In the genomic region with DNA sequence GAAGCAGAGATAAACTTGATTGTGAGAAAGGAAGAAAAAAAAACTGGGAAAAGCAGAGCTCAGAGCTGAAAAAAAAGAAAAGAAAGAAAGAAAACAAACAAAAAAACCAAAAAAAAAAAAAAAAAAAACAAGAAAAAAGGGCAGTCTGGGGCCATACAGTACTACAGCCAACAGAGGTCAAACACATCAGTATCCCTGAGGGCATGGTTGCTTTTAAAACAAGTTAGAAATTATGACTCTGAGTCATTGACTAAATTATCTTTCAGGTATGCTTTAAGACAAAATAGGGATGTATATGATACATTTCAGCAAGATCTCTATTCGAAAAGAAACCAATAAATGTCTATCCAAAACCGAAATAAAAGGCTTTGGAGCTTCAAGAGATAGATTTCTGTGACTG, we compare ENCODE assay signal across 1 cellular context.
TF ChIP-seq lines count a peak whose summit lies in the region.

No MANE protein-coding gene starts in this region.

TF ChIP-seq in HEK293, 187 proteins besides CTCF, POLR2A, EP300 and RAD21 (continued from another document):
- TF ChIP-seq, protein P1, sequence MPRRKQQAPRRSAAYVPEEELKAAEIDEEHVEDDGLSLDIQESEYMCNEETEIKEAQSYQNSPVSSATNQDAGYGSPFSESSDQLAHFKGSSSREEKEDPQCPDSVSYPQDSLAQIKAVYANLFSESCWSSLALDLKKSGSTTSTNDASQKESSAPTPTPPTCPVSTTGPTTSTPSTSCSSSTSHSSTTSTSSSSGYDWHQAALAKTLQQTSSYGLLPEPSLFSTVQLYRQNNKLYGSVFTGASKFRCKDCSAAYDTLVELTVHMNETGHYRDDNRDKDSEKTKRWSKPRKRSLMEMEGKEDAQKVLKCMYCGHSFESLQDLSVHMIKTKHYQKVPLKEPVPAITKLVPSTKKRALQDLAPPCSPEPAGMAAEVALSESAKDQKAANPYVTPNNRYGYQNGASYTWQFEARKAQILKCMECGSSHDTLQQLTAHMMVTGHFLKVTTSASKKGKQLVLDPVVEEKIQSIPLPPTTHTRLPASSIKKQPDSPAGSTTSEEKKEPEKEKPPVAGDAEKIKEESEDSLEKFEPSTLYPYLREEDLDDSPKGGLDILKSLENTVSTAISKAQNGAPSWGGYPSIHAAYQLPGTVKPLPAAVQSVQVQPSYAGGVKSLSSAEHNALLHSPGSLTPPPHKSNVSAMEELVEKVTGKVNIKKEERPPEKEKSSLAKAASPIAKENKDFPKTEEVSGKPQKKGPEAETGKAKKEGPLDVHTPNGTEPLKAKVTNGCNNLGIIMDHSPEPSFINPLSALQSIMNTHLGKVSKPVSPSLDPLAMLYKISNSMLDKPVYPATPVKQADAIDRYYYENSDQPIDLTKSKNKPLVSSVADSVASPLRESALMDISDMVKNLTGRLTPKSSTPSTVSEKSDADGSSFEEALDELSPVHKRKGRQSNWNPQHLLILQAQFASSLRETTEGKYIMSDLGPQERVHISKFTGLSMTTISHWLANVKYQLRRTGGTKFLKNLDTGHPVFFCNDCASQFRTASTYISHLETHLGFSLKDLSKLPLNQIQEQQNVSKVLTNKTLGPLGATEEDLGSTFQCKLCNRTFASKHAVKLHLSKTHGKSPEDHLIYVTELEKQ (tag by site-specific recombination; IDR thresholded peaks at IDR 0.05; ENCODE audit: borderline replicate concordance), result no peak
TF ChIP-seq in HEK293: peak in this region for 1.
